25 cellular contexts compared by ENCODE assay signal in genomic region chr6:31935829-31936228, GRCh38. TPM values are rescaled to one million over a fixed set of nuclear protein-coding genes. Genes with fewer than 3 reads are reported as not detected.
"Had no signal": no experiment of that assay in that cellular context is flagged by ENCODE, and none has a peak within 500 bp of the region (broad histone marks: within the 10 kb centered on the region; RNA-seq: fewer than 3 reads in every experiment).

No MANE protein-coding gene starts in this region.

- H3K27ac ChIP-seq: brain microvascular endothelial cell, cardiac muscle cell had no signal

- H3K27me3 ChIP-seq: brain microvascular endothelial cell, cardiac muscle cell had no signal

- DNase-seq: activated B cell treated with CpG ODN at 0.5 μM for 24 hours; activated CD4-positive, alpha-beta T cell treated with anti-CD3 and anti-CD28 coated beads for 1 hour; activated CD4-positive, alpha-beta T cell treated with anti-CD3 and anti-CD28 coated beads, Interleukin-2, amount 10 ng/mL, durations not matched to agents 24 days and 14 days; activated CD4-positive, alpha-beta T cell treated with anti-CD3 and anti-CD28 coated beads, Interleukin-2, amount 50 U/mL, for 48 hours; activated CD8-positive, alpha-beta memory T cell treated with anti-CD3 and anti-CD28 coated beads, Interleukin-2, amount 10 ng/mL, durations not matched to agents 7 days and 5 days; activated effector memory CD4-positive, alpha-beta T cell treated with Interleukin-2 at 50 U/mL for 16 hours; activated naive CD4-positive, alpha-beta T cell treated with Interleukin-2 at 50 U/mL for 16 hours; activated naive CD8-positive, alpha-beta T cell treated with anti-CD3 and anti-CD28 coated beads for 36 hours; activated T-cell treated with anti-CD3 and anti-CD28 coated beads, Interleukin-2, amount 50 U/mL, for 24 hours; brain microvascular endothelial cell; Karpas-422; MM.1S; NCI-H1105; NCI-H1436; NCI-H1694 treated with DMSO at 0.1 percent for 48 hours; NCI-H2029 treated with DMSO at 0.1 percent for 48 hours; NCI-H345; NCI-H510A; NCI-H526 treated with DMSO at 0.1 percent for 48 hours; NCI-H82; SIG-M5; T-helper 17 cell; T-helper 9 cell had no signal

- H3K36me3 ChIP-seq: brain microvascular endothelial cell, cardiac muscle cell had no signal

- H3K4me3 ChIP-seq: cardiac muscle cell had no signal

- ATAC-seq: activated CD8-positive, alpha-beta memory T cell treated with anti-CD3 and anti-CD28 coated beads, Interleukin-2, amount 10 ng/mL, durations not matched to agents 7 days and 5 days; T-helper 17 cell had no signal

RNA-seq across cellular contexts. Expression of gene C2, which starts 8.3 kb away (rescaled TPM):
- total RNA-seq: RPMI7951 had no signal

RNA-seq across cellular contexts. Expression of gene CFB, which starts 10.1 kb away (rescaled TPM):
- total RNA-seq: activated B cell treated with CpG ODN at 0.5 μM for 24 hours; activated CD4-positive, alpha-beta T cell treated with anti-CD3 and anti-CD28 coated beads, Interleukin-2, amount 10 ng/mL, durations not matched to agents 24 days and 14 days had no signal

RNA-seq across cellular contexts. Expression of gene ZBTB12, which starts 33.9 kb away (rescaled TPM):
- polyA plus RNA-seq: cardiac muscle cell had no signal
